Comparison of ENCODE assay signal across 8 cellular contexts in the genomic region with DNA sequence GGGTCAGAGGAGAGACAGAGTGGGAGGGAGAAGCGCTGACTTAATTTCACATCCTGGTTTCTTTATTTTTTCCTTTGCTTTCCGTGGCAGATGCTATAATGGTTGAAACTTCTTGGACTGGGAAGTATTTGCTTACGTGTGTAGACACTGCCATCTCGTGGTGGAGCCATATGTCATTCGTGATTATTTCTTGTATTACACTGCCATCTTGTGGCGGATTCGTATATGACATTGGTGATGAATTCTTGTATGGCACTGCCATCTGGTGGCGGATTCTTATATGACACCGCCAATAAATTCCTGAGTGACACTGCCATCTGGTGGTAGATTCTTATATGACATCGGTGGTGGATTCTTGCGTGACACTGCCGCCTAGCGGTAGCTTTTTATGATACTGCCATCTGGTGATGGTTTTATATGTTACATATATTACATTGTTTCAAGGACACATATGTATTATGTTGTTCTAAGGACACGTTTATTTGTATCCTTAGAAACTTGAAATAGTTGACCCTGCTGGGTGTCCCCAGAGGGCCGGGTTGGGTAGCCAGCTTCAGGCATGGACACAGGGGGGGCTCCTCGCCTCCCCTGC. TPM values are rescaled to one million over a fixed set of nuclear protein-coding genes. Genes with fewer than 3 reads are reported as not detected.
DNase-seq lines count a peak whose midpoint lies in the region; ATAC-seq and TF ChIP-seq lines count a peak whose summit lies in the region.

No MANE protein-coding gene starts in this region.

- H3K27me3 ChIP-seq in SU-DHL-6 (ENCODE audit: low read length) (no peaks in the 10 kb centered on the region), cardiac muscle cell (no peaks in the 10 kb centered on the region)

- peak overlapping the region; percentile 49 for H3K4me2 ChIP-seq in SU-DHL-6 (ENCODE audit: low read depth, low read length, poor library complexity, severe bottlenecking)

- POLR2A ChIA-PET in activated naive CD8-positive, alpha-beta T cell treated with anti-CD3 and anti-CD28 coated beads, Interleukin-2, amount 10 ng/mL, durations not matched to agents 7 days and 5 days (lab: Charles Lee) = no interaction called here

- H3K27me3 Mint-ChIP-seq in activated naive CD8-positive, alpha-beta T cell treated with anti-CD3 and anti-CD28 coated beads, Interleukin-2, amount 10 ng/mL, durations not matched to agents 7 days and 5 days = no peaks in the 10 kb centered on the region

- peaks cover 12% of the 10 kb centered on the region for H3K4me1 Mint-ChIP-seq in activated naive CD8-positive, alpha-beta T cell treated with anti-CD3 and anti-CD28 coated beads, Interleukin-2, amount 10 ng/mL, durations not matched to agents 7 days and 5 days

- H4K20me1 ChIP-seq in SU-DHL-6 (ENCODE audit: low read depth, low read length) = no peaks in the 10 kb centered on the region

- TF ChIP-seq CTCF in SU-DHL-6 (IDR thresholded peaks at IDR 0.05; ENCODE audit: insufficient read depth, low read length, poor library complexity, severe bottlenecking) (peak; percentile 97), cardiac muscle cell (IDR thresholded peaks at IDR 0.05; ENCODE audit: low read depth, low read length) (peak; percentile 94)

- H3K9ac ChIP-seq in SU-DHL-6 (ENCODE audit: low read length) = peak overlapping the region; percentile 43; the same call in 1 of the 2 replicates

- H3K9me3 ChIP-seq in SU-DHL-6 (ENCODE audit: insufficient read depth, low read length) = no peaks in the 10 kb centered on the region
- H3K9me3 ChIP-seq in cardiac muscle cell (ENCODE audit: low read depth) = no peaks in the 10 kb centered on the region

- H3F3A ChIP-seq in SU-DHL-6 (ENCODE audit: insufficient read depth) = peaks cover 35% of the 10 kb centered on the region

- H2AFZ ChIP-seq in SU-DHL-6 (ENCODE audit: low read depth, low read length, severe bottlenecking) = no peak overlapping the region

- H3K9me3 Mint-ChIP-seq in activated naive CD8-positive, alpha-beta T cell treated with anti-CD3 and anti-CD28 coated beads, Interleukin-2, amount 10 ng/mL, durations not matched to agents 7 days and 5 days = no peaks in the 10 kb centered on the region

- no peak overlapping the region for H3K27ac Mint-ChIP-seq in activated naive CD8-positive, alpha-beta T cell treated with anti-CD3 and anti-CD28 coated beads, Interleukin-2, amount 10 ng/mL, durations not matched to agents 7 days and 5 days

- DNase-seq in DMS53 (lab: John Stamatoyannopoulos, UW) (peak; percentile 68), H4 (ENCODE audit: low spot score) (peak; percentile 72), NCI-H1048 (lab: John Stamatoyannopoulos, UW) (peak; percentile 43), cardiac muscle cell (ENCODE audit: low read depth in 1 of 2, low spot score in 1 of 2) (peak; percentile 88 to 91), pulmonary artery endothelial cell (ENCODE audit: low read depth, low spot score) (peak; percentile 65)
- peak; percentile 55 for DNase-seq in activated naive CD8-positive, alpha-beta T cell treated with anti-CD3 and anti-CD28 coated beads, Interleukin-2, amount 10 ng/mL, durations not matched to agents 7 days and 5 days

- no peaks in the 10 kb centered on the region for H3K9me2 ChIP-seq in SU-DHL-6 (replicated peaks; ENCODE audit: insufficient read depth, low read length)

- no peaks in the 10 kb centered on the region for H3K4me1 ChIP-seq in cardiac muscle cell (ENCODE audit: low read depth)

- peaks cover 10% of the 10 kb centered on the region for H3K36me3 Mint-ChIP-seq in activated naive CD8-positive, alpha-beta T cell treated with anti-CD3 and anti-CD28 coated beads, Interleukin-2, amount 10 ng/mL, durations not matched to agents 7 days and 5 days

- H3K4me3 ChIP-seq in SU-DHL-6 (ENCODE audit: insufficient read depth, low read length, poor library complexity, severe bottlenecking) (no peak overlapping the region), cardiac muscle cell (no peak overlapping the region)

- peaks cover 12% of the 10 kb centered on the region for H3K36me3 ChIP-seq in SU-DHL-6 (ENCODE audit: low read length)
- H3K36me3 ChIP-seq in cardiac muscle cell = no peaks in the 10 kb centered on the region

- peak; percentile 66 for ATAC-seq in activated naive CD8-positive, alpha-beta T cell treated with anti-CD3 and anti-CD28 coated beads, Interleukin-2, amount 10 ng/mL, durations not matched to agents 7 days and 5 days (ENCODE audit: low read depth)
- no peak for ATAC-seq in HG03196 (IDR thresholded peaks at IDR 0.05; ENCODE audit: unreplicated experiment)

- peaks cover 9% of the 10 kb centered on the region; the same call in 1 of the 2 replicates for H3K79me2 ChIP-seq in SU-DHL-6 (ENCODE audit: insufficient read depth, low read length)

- no peak overlapping the region for H3K4me3 Mint-ChIP-seq in activated naive CD8-positive, alpha-beta T cell treated with anti-CD3 and anti-CD28 coated beads, Interleukin-2, amount 10 ng/mL, durations not matched to agents 7 days and 5 days

- peak overlapping the region; percentile 95 for H3K27ac ChIP-seq in SU-DHL-6 (ENCODE audit: low read depth, low read length)
- no peak overlapping the region for H3K27ac ChIP-seq in cardiac muscle cell

RNA-seq across cellular contexts. Expression of a gene that starts 37.3 kb away (rescaled TPM):
- total RNA-seq in H4 (2014; rRNA removed; shearing (Covaris generic)) = 6.9 TPM in 2 replicates
- total RNA-seq in activated naive CD8-positive, alpha-beta T cell treated with anti-CD3 and anti-CD28 coated beads, Interleukin-2, amount 10 ng/mL, durations not matched to agents 7 days and 5 days = under 1 TPM in 1 of 2 experiments, not detected in 1; 0.25 TPM
- total RNA-seq in cardiac muscle cell (15.2 and 18.2 TPM in 2 replicates), pulmonary artery endothelial cell (12.9 and 13.3 TPM in 2 replicates)
- 5.4 and 7.8 TPM in 2 replicates for polyA plus RNA-seq in cardiac muscle cell
